22 cellular contexts compared by ENCODE assay signal in the genomic region with DNA sequence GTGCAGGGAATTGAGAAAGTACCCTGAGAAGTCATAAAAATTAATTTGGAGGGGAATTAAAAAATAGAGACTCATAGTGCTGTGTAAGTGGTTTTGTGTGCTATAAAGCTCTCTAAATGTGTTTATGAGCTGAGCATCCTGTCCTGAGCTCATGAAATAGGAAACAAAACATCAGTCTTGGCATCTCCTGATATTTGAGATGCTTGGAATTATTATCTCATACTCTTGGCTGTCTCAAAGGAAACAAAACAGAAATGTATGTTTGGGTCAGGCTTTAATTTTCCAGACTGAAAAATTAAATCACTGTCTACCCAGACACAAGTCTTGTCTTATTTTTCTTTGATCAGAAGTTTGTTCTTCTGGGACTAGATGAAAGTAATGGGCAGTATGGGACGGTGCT. TPM values are rescaled to one million over a fixed set of nuclear protein-coding genes. Genes with fewer than 3 reads are reported as not detected.
DNase-seq lines count a peak whose midpoint lies in the region; ATAC-seq, FAIRE-seq and TF ChIP-seq lines count a peak whose summit lies in the region.
"Had no signal": no experiment of that assay in that cellular context is flagged by ENCODE, and none has a peak within 500 bp of the region (broad histone marks: within the 10 kb centered on the region; RNA-seq: fewer than 3 reads in every experiment).

No MANE protein-coding gene starts in this region.

- H3K9ac ChIP-seq in SK-N-SH (no peak overlapping the region), kidney (ENCODE audit: low read length in 2 of 2) (no peak overlapping the region)

- H3K4me1 ChIP-seq in SK-N-SH (ENCODE audit: control insufficient read depth in 1 of 2, insufficient read depth in 2 of 2, low read depth in 1 of 2, low read length in 1 of 2) (no peaks in the 10 kb centered on the region; a peak in 1 of 4 replicates), kidney (ENCODE audit: control insufficient read depth in 1 of 2, insufficient read depth in 1 of 2, low read depth in 1 of 2, low read length in 2 of 2) (no peaks in the 10 kb centered on the region), pancreas (no peaks in the 10 kb centered on the region)

- H3K9me3 ChIP-seq in SK-N-SH (0 out of 2 replicates have a peak, but pooled peaks cover 7% of the 10 kb centered on the region), kidney (ENCODE audit: control insufficient read depth in 1 of 2, low read length in 2 of 2) (no peaks in the 10 kb centered on the region), pancreas (no peaks in the 10 kb centered on the region)

- H3K27me3 Mint-ChIP-seq in nephron progenitor cell (ENCODE audit: low read depth, poor library complexity): peaks cover 3% of the 10 kb centered on the region

- H3K4me3 ChIP-seq in AG10803 (ENCODE audit: low read length) (no peak overlapping the region), SK-N-SH (ENCODE audit: low read depth in 2 of 2, low read length in 1 of 2) (no peak overlapping the region), kidney (ENCODE audit: low read length in 2 of 2) (no peak overlapping the region), pancreas (no peak overlapping the region)
- H3K4me3 ChIP-seq: GM23338 had no signal

- no peaks in the 10 kb centered on the region for H4K20me1 ChIP-seq in SK-N-SH (ENCODE audit: insufficient read depth)

- H3K4me1 Mint-ChIP-seq in nephron progenitor cell: no peaks in the 10 kb centered on the region
- H3K4me1 Mint-ChIP-seq: CD14-positive monocyte, GM23338 had no signal

- no peaks in the 10 kb centered on the region for H3F3A ChIP-seq in SK-N-SH (replicated peaks; ENCODE audit: insufficient read depth)

- CTCF ChIA-PET in SK-N-SH (lab: Yijun Ruan, JAX): interaction anchor here (0.8 kb wide), 1 partner anchor 1744 kb away, joined by 3 read pairs; no protein-coding TSS in a partner anchor

- H3K4me2 ChIP-seq in SK-N-SH: no peak overlapping the region
- H3K4me2 ChIP-seq: GM23338 had no signal

- H3K9me2 ChIP-seq in SK-N-SH: no peaks in the 10 kb centered on the region

- H3K27ac Mint-ChIP-seq in nephron progenitor cell: no peak overlapping the region
- H3K27ac Mint-ChIP-seq: CD14-positive monocyte, GM23338 had no signal

- ATAC-seq in pancreas: no peak
- ATAC-seq: GM23338, Right ventricle myocardium inferior had no signal

- peak; percentile 90 for FAIRE-seq in endometrium (lab: Jason Lieb, UNC)
- FAIRE-seq in kidney (lab: Jason Lieb, UNC): peak; percentile 30
- no peak for FAIRE-seq in pancreas (lab: Jason Lieb, UNC)
- FAIRE-seq: RCC 7860 had no signal

- no peaks in the 10 kb centered on the region for H3K36me3 Mint-ChIP-seq in nephron progenitor cell (ENCODE audit: low read depth)
- H3K36me3 Mint-ChIP-seq: CD14-positive monocyte had no signal

- H3K27ac ChIP-seq in SK-N-SH (ENCODE audit: low read depth in 2 of 2, low read length in 1 of 2) (peak overlapping the region; percentile 22 to 50; a peak in 1 of 4 replicates), kidney (ENCODE audit: low read depth in 2 of 2, low read length in 2 of 2) (no peak overlapping the region), pancreas (no peak overlapping the region)
- H3K27ac ChIP-seq: 22Rv1 had no signal

- intact Hi-C loops in kidney (cut with DNase I): no loop called here
- intact Hi-C loops in pancreas (cut with DNase I): no loop called here

- H2AFZ ChIP-seq in SK-N-SH (ENCODE audit: low read depth): no peak overlapping the region
- H2AFZ ChIP-seq: GM23338 had no signal

- 51% methylated on average over 1 of the region's 1 CpG for WGBS in SK-N-SH (ENCODE audit: low lambda C conversion rate)
- WGBS in pancreas, 2 donors: 85 to 100% methylated on average over 1 of the region's 1 CpG

- H3K79me2 ChIP-seq in SK-N-SH (ENCODE audit: insufficient read depth): no peaks in the 10 kb centered on the region

- TF ChIP-seq CTCF in AG10803 (conservative IDR thresholded peaks at IDR 0.05; ENCODE audit: low read length): no peak
- no peak for TF ChIP-seq CTCF in SK-N-SH (IDR thresholded peaks at IDR 0.05)
- TF ChIP-seq CTCF in kidney (IDR thresholded peaks at IDR 0.05; ENCODE audit: borderline replicate concordance, extremely low read depth, insufficient read depth): no peak
- TF ChIP-seq CTCF in nephron progenitor cell (IDR thresholded peaks at IDR 0.05): no peak
- TF ChIP-seq CTCF in pancreas (IDR thresholded peaks at IDR 0.05): no peak

- peaks cover 11% of the 10 kb centered on the region for H3K9me3 Mint-ChIP-seq in nephron progenitor cell
- H3K9me3 Mint-ChIP-seq: GM23338 had no signal

- POLR2A ChIA-PET in SK-N-SH (lab: Yijun Ruan, JAX): no interaction called here

- peak; percentile 0 for DNase-seq in AG10803 (ENCODE audit: low read depth)
- no peak for DNase-seq in SK-N-SH
- no peak for DNase-seq in kidney
- DNase-seq in SW 1271 (lab: John Stamatoyannopoulos, UW): no peak
- DNase-seq in nephron progenitor cell: no peak
- DNase-seq in pancreas: no peak
- no peak for DNase-seq in activated CD4-positive, CD25-positive, alpha-beta regulatory T cell treated with anti-CD3 and anti-CD28 coated beads, Interleukin-2, amount 50 U/mL, for 72 hours
- DNase-seq: DMS79 treated with DMSO at 0.1 percent for 48 hours; HCEC 1CT; NCI-H1105; NCI-H2081; NCI-H748 treated with DMSO at 0.1 percent for 48 hours; NK-92 treated with Interleukin-12 subunit alpha and Interleukin-12 subunit beta, amount 100 ng/mL, for 24 hours had no signal

- no peak for TF ChIP-seq RAD21 in SK-N-SH (IDR thresholded peaks at IDR 0.05; ENCODE audit: low read length)

- no peak for TF ChIP-seq EP300 in SK-N-SH (IDR thresholded peaks at IDR 0.05; ENCODE audit: borderline replicate concordance in 1 of 2, low read depth in 1 of 2, low read length in 1 of 2)

- H3K27me3 ChIP-seq in SK-N-SH (ENCODE audit: insufficient read depth) (no peaks in the 10 kb centered on the region), pancreas (peaks cover 0 to 3% (median 0%) of the 10 kb centered on the region in 4 donors)

- H3K4me3 Mint-ChIP-seq in nephron progenitor cell: no peak overlapping the region
- H3K4me3 Mint-ChIP-seq: CD14-positive monocyte, GM23338 had no signal

- no peaks in the 10 kb centered on the region for H3K36me3 ChIP-seq in SK-N-SH (replicated peaks in 1 of 2; ENCODE audit: control insufficient read depth in 1 of 2, insufficient read depth in 2 of 2, low read length in 1 of 2)
- no peaks in the 10 kb centered on the region for H3K36me3 ChIP-seq in kidney (ENCODE audit: control insufficient read depth in 1 of 2, insufficient read depth in 2 of 2, low read length in 2 of 2)
- H3K36me3 ChIP-seq in pancreas: no peaks in the 10 kb centered on the region

TF ChIP-seq in SK-N-SH, 30 proteins besides CTCF, POLR2A, EP300 and RAD21:
- no peak for TF ChIP-seq EZH2phosphoT487 (IDR thresholded peaks at IDR 0.05; ENCODE audit: borderline replicate concordance, low read depth)
- TF ChIP-seq, protein P1, sequence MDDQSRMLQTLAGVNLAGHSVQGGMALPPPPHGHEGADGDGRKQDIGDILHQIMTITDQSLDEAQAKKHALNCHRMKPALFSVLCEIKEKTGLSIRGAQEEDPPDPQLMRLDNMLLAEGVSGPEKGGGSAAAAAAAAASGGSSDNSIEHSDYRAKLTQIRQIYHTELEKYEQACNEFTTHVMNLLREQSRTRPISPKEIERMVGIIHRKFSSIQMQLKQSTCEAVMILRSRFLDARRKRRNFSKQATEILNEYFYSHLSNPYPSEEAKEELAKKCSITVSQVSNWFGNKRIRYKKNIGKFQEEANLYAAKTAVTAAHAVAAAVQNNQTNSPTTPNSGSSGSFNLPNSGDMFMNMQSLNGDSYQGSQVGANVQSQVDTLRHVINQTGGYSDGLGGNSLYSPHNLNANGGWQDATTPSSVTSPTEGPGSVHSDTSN (IDR thresholded peaks at IDR 0.05): peak; percentile 33; the same call in 1 of the 2 replicates
- TF ChIP-seq FOXJ3 (CRISPR knock-in tag; IDR thresholded peaks at IDR 0.05): no peak
- TF ChIP-seq TCF12 (IDR thresholded peaks at IDR 0.05): peak; percentile 34; the same call in 1 of the 2 replicates
- peak; percentile 15; the same call in 1 of the 2 replicates for TF ChIP-seq NFIC (IDR thresholded peaks at IDR 0.05; ENCODE audit: borderline replicate concordance)

RNA-seq across cellular contexts. Expression of a gene that starts 38.0 kb away (rescaled TPM):
- polyA plus RNA-seq in SK-N-SH (2012; rRNA removed) (0.30 and 0.62 TPM in 2 replicates), kidney (ENCODE audit: insufficient read depth, low read depth, low replicate concordance) (140 TPM), pancreas (1 to 10 TPM; 2.2 to 4.6 TPM)
- 0.49 and 0.70 TPM in 2 replicates for polyA plus RNA-seq in SK-N-SH (2012; cell fraction: cytosol; rRNA removed)
- 0.07 and 0.20 TPM in 2 replicates for polyA plus RNA-seq in SK-N-SH (2012; cell fraction: nucleus; rRNA removed)
- total RNA-seq in kidney (48.1 TPM), pancreas (1 to 10 TPM; 1.5 to 5.6 (median 2.4) TPM)
- total RNA-seq: G401, GM23338, LHCN-M2, NCI-H460 had no signal
- polyA plus RNA-seq: CD14-positive monocyte, GM23338 had no signal

Comparison
In these comparisons a context has a peak if more than half of its experiments do, and no peak if none do; other contexts are left out.
1. H3K27ac ChIP-seq: peak in SK-N-SH (2 of 2); none in kidney (0 of 2) and pancreas (0 of 4).
2. RNA of a gene that starts 38.0 kb away (polyA plus RNA-seq): 140 TPM in kidney (single experiment); 2.2 to 4.6 TPM in pancreas and 0.07 to 0.70 TPM in SK-N-SH; every median in the first group is over 10 times any median in the second.